Comparison of ENCODE assay signal across 1 cellular context in the genomic region with DNA sequence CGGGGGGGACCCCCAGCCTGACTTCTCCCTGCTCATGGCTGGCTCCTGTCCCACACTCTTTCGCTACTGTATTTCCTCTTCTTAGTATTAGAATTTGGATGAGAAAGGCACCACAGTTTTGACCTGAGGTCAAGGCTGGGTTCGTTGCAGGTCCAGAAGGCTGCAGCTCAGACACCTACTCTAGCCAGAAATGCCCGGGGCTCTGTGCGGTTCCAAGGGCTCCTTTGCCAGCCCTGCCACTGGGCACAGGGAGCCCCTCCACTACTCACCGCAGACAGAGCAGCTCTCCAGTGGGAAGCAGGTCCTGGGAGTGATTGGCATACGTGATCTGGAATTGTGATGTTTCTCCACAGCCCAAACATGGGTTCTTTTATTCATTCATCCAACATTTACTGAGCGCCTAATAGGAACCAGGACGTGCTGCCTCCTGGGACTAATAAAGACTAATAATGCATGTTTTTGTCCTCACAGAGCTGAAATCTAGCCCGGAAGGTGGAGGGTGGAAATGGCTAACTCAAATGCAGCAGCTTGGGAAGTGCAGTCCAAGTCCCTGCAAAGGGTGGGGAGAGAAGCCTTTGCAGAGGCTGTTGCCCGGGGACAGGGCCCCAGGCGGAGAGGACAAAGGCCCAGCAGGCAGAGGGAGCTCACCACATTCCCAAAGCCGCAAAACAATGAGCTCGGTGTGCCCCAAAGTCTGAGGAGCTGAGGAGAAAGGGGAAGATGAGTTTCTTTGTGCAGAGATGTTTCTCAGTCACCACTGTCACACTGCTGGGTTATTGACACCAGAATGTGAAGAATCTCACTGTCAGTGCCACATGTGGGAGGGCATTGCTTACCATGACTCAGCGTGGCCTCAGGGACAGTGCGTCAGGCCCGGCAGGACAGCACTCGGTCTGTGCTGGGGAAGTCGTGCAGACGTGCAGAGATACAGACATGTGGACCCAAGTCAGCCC.
TF ChIP-seq lines count a peak whose summit lies in the region.

No MANE protein-coding gene starts in this region.

TF ChIP-seq in H1, 55 proteins besides CTCF, POLR2A, EP300 and RAD21 (continued from another document):
- TF ChIP-seq EGR1 (IDR thresholded peaks at IDR 0.05; ENCODE audit: borderline replicate concordance, low read depth, low read length) (0 out of 2 replicates have a peak, but pooled peaks have one; percentile 30), SP2 (IDR thresholded peaks at IDR 0.05; ENCODE audit: low read length) (no peak), SP1 (IDR thresholded peaks at IDR 0.05; ENCODE audit: low read depth, low read length) (peak; percentile 68), KDM5A (IDR thresholded peaks at IDR 0.05; ENCODE audit: low read length) (no peak), KDM1A (IDR thresholded peaks at IDR 0.05; ENCODE audit: borderline replicate concordance, low read length) (peak; percentile 30; the same call in 1 of the 2 replicates), CREB1 (IDR thresholded peaks at IDR 0.05) (no peak), SP4 (IDR thresholded peaks at IDR 0.05; ENCODE audit: low read length) (peak; percentile 50; the same call in 1 of the 2 replicates), SIN3A (conservative IDR thresholded peaks at IDR 0.05 in 1 of 2, IDR thresholded peaks at IDR 0.05 in 1 of 2; ENCODE audit: low read depth in 1 of 2, low read length in 2 of 2) (peak; percentile 68 to 84; a peak in 3 of 4 replicates), JUN (IDR thresholded peaks at IDR 0.05; ENCODE audit: low read depth, low read length) (no peak), TEAD4 (IDR thresholded peaks at IDR 0.05; ENCODE audit: low read depth, low read length) (peak; percentile 86), MAFK (IDR thresholded peaks at IDR 0.05; ENCODE audit: low read depth, low read length) (peak; percentile 79; the same call in 1 of the 2 replicates), PHF8 (conservative IDR thresholded peaks at IDR 0.05; ENCODE audit: low read depth, low read length) (no peak), GABPA (IDR thresholded peaks at IDR 0.05; ENCODE audit: borderline replicate concordance, insufficient read depth, low read length) (peak; percentile 47; the same call in 1 of the 2 replicates), POLR2AphosphoS5 (IDR thresholded peaks at IDR 0.05; ENCODE audit: low read depth, low read length) (no peak), TAF7 (optimal IDR thresholded peaks at IDR 0.05; ENCODE audit: borderline replicate concordance, low read depth, low read length) (no peak), BACH1 (IDR thresholded peaks at IDR 0.05; ENCODE audit: low read length) (peak; percentile 94)
- TF ChIP-seq, protein P1, sequence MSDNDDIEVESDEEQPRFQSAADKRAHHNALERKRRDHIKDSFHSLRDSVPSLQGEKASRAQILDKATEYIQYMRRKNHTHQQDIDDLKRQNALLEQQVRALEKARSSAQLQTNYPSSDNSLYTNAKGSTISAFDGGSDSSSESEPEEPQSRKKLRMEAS (IDR thresholded peaks at IDR 0.05) = peak; percentile 32; the same call in 1 of the 2 replicates
- TF ChIP-seq, protein P2, sequence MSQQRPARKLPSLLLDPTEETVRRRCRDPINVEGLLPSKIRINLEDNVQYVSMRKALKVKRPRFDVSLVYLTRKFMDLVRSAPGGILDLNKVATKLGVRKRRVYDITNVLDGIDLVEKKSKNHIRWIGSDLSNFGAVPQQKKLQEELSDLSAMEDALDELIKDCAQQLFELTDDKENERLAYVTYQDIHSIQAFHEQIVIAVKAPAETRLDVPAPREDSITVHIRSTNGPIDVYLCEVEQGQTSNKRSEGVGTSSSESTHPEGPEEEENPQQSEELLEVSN (IDR thresholded peaks at IDR 0.05) = no peak
